ENCODE assay signal across 8 cellular contexts in the genomic region with DNA sequence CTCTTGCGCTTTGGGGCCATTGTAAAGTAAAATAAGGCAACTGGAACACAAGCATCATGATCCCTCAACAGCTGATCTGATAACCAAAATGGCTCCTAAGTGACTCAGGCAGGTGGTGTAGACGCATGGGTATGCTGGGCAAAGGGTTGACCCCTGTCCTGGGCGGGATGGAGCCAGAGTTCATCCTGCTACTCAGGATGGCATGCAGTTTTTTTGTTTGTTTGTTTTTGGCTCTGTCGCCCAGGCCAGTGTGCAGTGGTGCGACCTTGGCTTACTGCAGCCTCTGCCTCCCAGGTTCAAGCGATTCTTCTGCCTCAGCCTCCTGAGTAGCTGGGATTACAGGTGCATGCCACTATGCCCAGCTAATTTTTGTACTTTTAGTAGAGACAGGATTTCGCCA. TPM values are rescaled to one million over a fixed set of nuclear protein-coding genes. Genes with fewer than 3 reads are reported as not detected.
DNase-seq lines count a peak whose midpoint lies in the region; ATAC-seq, FAIRE-seq and TF ChIP-seq lines count a peak whose summit lies in the region.
"Not testable (repeated sequence)": the region's sequence is repeated elsewhere in the genome, so short reads cannot be mapped to it uniquely, and the experiment has no call there.

No MANE protein-coding gene starts in this region.

- not testable (repeated sequence) for H3K9me1 ChIP-seq in K562 (ENCODE audit: control insufficient read depth, insufficient read depth, low read length)

- not testable (repeated sequence) for H3K9me3 ChIP-seq in Peyer's patch; K562 (replicated peaks; ENCODE audit: control insufficient read depth, insufficient read depth, low read depth, low read length); liver (ENCODE audit: control insufficient read depth in 4 of 4, low read length in 3 of 4); mucosa of descending colon; psoas muscle; small intestine (ENCODE audit: control insufficient read depth, low read depth); transverse colon

- H3K4me1 ChIP-seq in Peyer's patch = peaks cover 0 to 31% (median 0%) of the 10 kb centered on the region in 4 donors
- H3K4me1 ChIP-seq in K562 (replicated peaks in 1 of 2; ENCODE audit: control insufficient read depth in 2 of 2, insufficient read depth in 2 of 2, low read length in 2 of 2); small intestine (ENCODE audit: control insufficient read depth in 2 of 2, insufficient read depth in 1 of 2, low read depth in 1 of 2, low read length in 1 of 2): not testable (repeated sequence)
- H3K4me1 ChIP-seq in liver (ENCODE audit: control insufficient read depth in 4 of 4, insufficient read depth in 4 of 4, low read length in 3 of 4) = peaks cover 12 to 53% (median 34%) of the 10 kb centered on the region in 4 donors
- peaks cover 13% of the 10 kb centered on the region for H3K4me1 ChIP-seq in mucosa of descending colon (ENCODE audit: low read depth)
- peaks cover 53% of the 10 kb centered on the region for H3K4me1 ChIP-seq in psoas muscle
- H3K4me1 ChIP-seq in transverse colon = peaks cover 3 to 19% (median 8%) of the 10 kb centered on the region in 4 donors

- H3K4me2 ChIP-seq in K562 (ENCODE audit: insufficient read depth, low read length) = not testable (repeated sequence)

- in situ Hi-C loops in K562 (cut with MboI); transverse colon (cut with MboI; ENCODE audit: low pct_ligation_motif_present in 1 of 4, low pct_unique_long_range_greater_than_20kb in 1 of 4, low sequenced_read_pairs in 3 of 4): not testable (repeated sequence)

- not testable (repeated sequence) for H3K9ac ChIP-seq in K562 (ENCODE audit: insufficient read depth in 1 of 2, low read depth in 2 of 2, low read length in 2 of 2); liver (ENCODE audit: low read depth in 1 of 2, low read length in 2 of 2)

- H3K36me3 ChIP-seq in Peyer's patch (peaks cover 0 to 93% (median 6%) of the 10 kb centered on the region in 3 donors), K562 (ENCODE audit: control insufficient read depth, insufficient read depth, low read length) (peaks cover 100% of the 10 kb centered on the region), liver (ENCODE audit: control insufficient read depth in 4 of 4, insufficient read depth in 3 of 4, low read depth in 1 of 4, low read length in 3 of 4) (peaks cover 6 to 54% (median 25%) of the 10 kb centered on the region in 4 donors), psoas muscle (ENCODE audit: insufficient read depth in 1 of 2, low read depth in 1 of 2) (peaks cover 13 to 98% of the 10 kb centered on the region in 2 donors), small intestine (ENCODE audit: control insufficient read depth in 2 of 2, insufficient read depth in 2 of 2, low read length in 2 of 2) (peaks cover 18 to 32% of the 10 kb centered on the region in 2 donors), transverse colon (peaks cover 0 to 49% (median 22%) of the 10 kb centered on the region in 4 donors)
- not testable (repeated sequence) for H3K36me3 ChIP-seq in mucosa of descending colon (ENCODE audit: low read depth)

- POLR2A ChIA-PET in K562 (lab: Yijun Ruan, JAX) = interaction anchor here (1.9 to 4.6 kb wide), 2 partner anchors 9 to 10 kb away, joined by 10 to 30 read pairs; a partner anchor contains a TSS

- not testable (repeated sequence) for H3K27me3 ChIP-seq in Peyer's patch; K562 (ENCODE audit: control insufficient read depth in 2 of 2, insufficient read depth in 2 of 2, low read length in 2 of 2); liver (ENCODE audit: control insufficient read depth in 4 of 4, insufficient read depth in 4 of 4, low read length in 3 of 4); psoas muscle (ENCODE audit: insufficient read depth in 3 of 3, low read length in 2 of 3); small intestine (ENCODE audit: control insufficient read depth in 2 of 2, insufficient read depth in 2 of 2, low read length in 2 of 2); transverse colon

- not testable (repeated sequence) for TF ChIP-seq EP300 in K562 (IDR thresholded peaks at IDR 0.05; ENCODE audit: low read length); transverse colon (IDR thresholded peaks at IDR 0.05; ENCODE audit: low read depth)

- TF ChIP-seq RAD21 in K562 (CRISPR knock-in tag; conservative IDR thresholded peaks at IDR 0.05 in 1 of 2, IDR thresholded peaks at IDR 0.05 in 1 of 2) = not testable (repeated sequence)
- TF ChIP-seq RAD21 in liver (IDR thresholded peaks at IDR 0.05) = peak in 1 of 2 donors; percentile 14

- H2AFZ ChIP-seq in K562 (ENCODE audit: low read depth, low read length) = not testable (repeated sequence)

- ATAC-seq in K562, psoas muscle: not testable (repeated sequence)
- ATAC-seq in left lobe of liver = peak; percentile 56
- peak; percentile 35 for ATAC-seq in mucosa of descending colon

- not testable (repeated sequence) for TF ChIP-seq CTCF in Peyer's patch (IDR thresholded peaks at IDR 0.05); K562 (IDR thresholded peaks at IDR 0.05 in 2 of 3, conservative IDR thresholded peaks at IDR 0.05 in 1 of 3; ENCODE audit: insufficient read depth in 2 of 3, low read depth in 1 of 3, low read length in 3 of 3); liver (IDR thresholded peaks at IDR 0.05; ENCODE audit: low read depth, low read length, missing input control); mucosa of descending colon (IDR thresholded peaks at IDR 0.05); psoas muscle (IDR thresholded peaks at IDR 0.05); transverse colon (IDR thresholded peaks at IDR 0.05)

- 96% methylated on average over 7 of the region's 7 CpGs for WGBS in K562 (ENCODE audit: insufficient coverage, low coverage, missing lambda C conversion rate)
- WGBS in liver = 56% methylated on average over 7 of the region's 7 CpGs
- WGBS in psoas muscle, 3 donors = 88 to 95% (median 93%) methylated on average over 7 of the region's 7 CpGs
- WGBS in small intestine, 3 donors = 69 to 80% (median 77%) methylated on average over 7 of the region's 7 CpGs
- WGBS in transverse colon (ENCODE audit: low coverage in 1 of 2), 2 donors = 80 to 95% methylated on average over 2 to 7 of the region's 7 CpGs

- not testable (repeated sequence) for TF ChIP-seq POLR2A in Peyer's patch (IDR thresholded peaks at IDR 0.05); K562 (conservative IDR thresholded peaks at IDR 0.05); transverse colon (IDR thresholded peaks at IDR 0.05)

- peaks cover 34% of the 10 kb centered on the region for H3K79me2 ChIP-seq in K562 (ENCODE audit: control insufficient read depth, insufficient read depth, low read length)

- not testable (repeated sequence) for BruUV-seq in K562 (replicated peaks; lab: Mats Ljungman, UMichigan)

- intact Hi-C loops in K562 (cut with micrococcal nuclease); mucosa of descending colon (cut with DNase I, micrococcal nuclease); psoas muscle (cut with DNase I); transverse colon (cut with DNase I; ENCODE audit: low total_unique reads): not testable (repeated sequence)

- peak overlapping the region in 2 of 4 donors; percentile 58 to 79 for H3K27ac ChIP-seq in Peyer's patch
- H3K27ac ChIP-seq in K562 (ENCODE audit: extremely low read depth, low read depth, low read length); small intestine (ENCODE audit: low read depth in 1 of 2, low read length in 1 of 2); transverse colon: not testable (repeated sequence)
- peak overlapping the region; percentile 89 to 92 for H3K27ac ChIP-seq in liver (ENCODE audit: low read depth in 1 of 2, low read length in 2 of 2)
- peak overlapping the region; percentile 88 for H3K27ac ChIP-seq in psoas muscle

- H3K4me3 ChIP-seq in Peyer's patch; K562; liver (ENCODE audit: low read depth in 1 of 3, low read length in 3 of 3); mucosa of descending colon; psoas muscle; small intestine (ENCODE audit: low read depth in 1 of 2, low read length in 2 of 2); transverse colon: not testable (repeated sequence)

- FAIRE-seq in K562 (lab: Jason Lieb, UNC); small intestine (lab: Jason Lieb, UNC): not testable (repeated sequence)

- DNase-seq in Peyer's patch = peak in 2 of 3 donors; percentile 64 to 69
- DNase-seq in K562 (ENCODE audit: extremely low read depth in 1 of 4, low spot score in 3 of 4); mucosa of descending colon; psoas muscle: not testable (repeated sequence)
- peak; percentile 84 for DNase-seq in left lobe of liver (ENCODE audit: low spot score)
- peak; percentile 64 for DNase-seq in small intestine
- peak; percentile 35 for DNase-seq in transverse colon

- CTCF ChIA-PET in K562 (lab: Yijun Ruan, JAX; ENCODE audit: low intra/inter-chr PET ratio) = not testable (repeated sequence)

- H4K20me1 ChIP-seq in K562 (replicated peaks; ENCODE audit: control insufficient read depth, insufficient read depth, low read length) = peaks cover 49% of the 10 kb centered on the region

RNA-seq across cellular contexts. Expression of a gene that starts 10.8 kb away (rescaled TPM):
- 100 to 1,000 TPM in 3 of 4 donors, 10 to 100 TPM in 1; 52.0 to 179 (median 139) TPM for total RNA-seq in Peyer's patch
- total RNA-seq in K562 (2011; cell fraction: chromatin; rRNA removed; ENCODE audit: low replicate concordance) = 150 and 286 TPM in 2 replicates
- total RNA-seq in K562 (2011; cell fraction: nucleolus; rRNA removed) = 194 and 214 TPM in 2 replicates
- 176 and 210 TPM in 2 replicates for total RNA-seq in K562 (2011; cell fraction: nucleoplasm; rRNA removed)
- 300 and 442 TPM in 2 replicates for total RNA-seq in K562 (2014; rRNA removed)
- 153 and 164 TPM in 2 replicates for total RNA-seq in K562 (2014; rRNA removed; fragmentation: Illumina TruSeq; extraction: Trizol)
- total RNA-seq in K562 (2015; rRNA removed; fragmentation: Illumina TruSeq; extraction: Trizol) = 216 and 230 TPM in 2 replicates
- total RNA-seq in K562 (2021) = 671 and 701 TPM in 2 replicates
- polyA plus RNA-seq in K562 (2011; rRNA removed) = 106 and 358 TPM in 2 replicates
- polyA plus RNA-seq in K562 (2011; cell fraction: cytosol; rRNA removed) = 156 and 243 TPM in 2 replicates
- polyA plus RNA-seq in K562 (2011; cell fraction: nucleus; rRNA removed) = 190 and 250 TPM in 2 replicates
- polyA plus RNA-seq in K562 (2012) = 435 and 724 TPM in 2 replicates
- 509 and 570 TPM in 2 replicates for polyA plus RNA-seq in K562 (2014; fragmentation: Illumina TruSeq; extraction: Trizol)
- polyA plus RNA-seq in K562 (2014; fragmentation: Nextera tagmentation; extraction: Ambion mirVana) = 100 to 1,000 TPM; 242 to 411 TPM
- 211 and 216 TPM in 2 replicates for polyA plus RNA-seq in K562 (2014; rRNA removed)
- 101 and 153 TPM in 2 replicates for polyA minus RNA-seq in K562 (2011; rRNA and poly(A)+ RNA removed)
- 389 and 497 TPM in 2 replicates for polyA minus RNA-seq in K562 (2011; cell fraction: cytosol; rRNA and poly(A)+ RNA removed)
- polyA minus RNA-seq in K562 (2011; cell fraction: nucleus; rRNA and poly(A)+ RNA removed) = 67.3 and 93.9 TPM in 2 replicates
- total RNA-seq in left lobe of liver = 184 TPM
- 10 to 100 TPM; 33.6 to 84.7 TPM for total RNA-seq in liver
- polyA plus RNA-seq in liver = 100 to 1,000 TPM; 241 to 275 TPM
- 100 to 1,000 TPM; 170 to 280 (median 246) TPM for total RNA-seq in mucosa of descending colon
- total RNA-seq in psoas muscle = 100 to 1,000 TPM; 483 to 621 (median 527) TPM
- 100 to 1,000 TPM; 385 to 453 (median 396) TPM for polyA plus RNA-seq in psoas muscle
- polyA plus RNA-seq in small intestine = 100 to 1,000 TPM; 143 to 172 (median 169) TPM
- total RNA-seq in transverse colon = 100 to 1,000 TPM; 144 to 308 (median 152) TPM

RNA-seq across cellular contexts. Expression of a gene that starts 10.9 kb away (rescaled TPM):
- total RNA-seq in Peyer's patch (10 to 100 TPM; 14.2 to 42.9 (median 29.5) TPM), K562 (2014; rRNA removed) (43.2 and 60.0 TPM in 2 replicates), K562 (2014; rRNA removed; fragmentation: Illumina TruSeq; extraction: Trizol) (57.2 and 59.2 TPM in 2 replicates), K562 (2015; rRNA removed; fragmentation: Illumina TruSeq; extraction: Trizol) (44.8 and 54.9 TPM in 2 replicates), K562 (2021) (44.3 and 50.0 TPM in 2 replicates), left lobe of liver (17.6 TPM), liver (10 to 100 TPM; 16.7 to 17.6 TPM), mucosa of descending colon (10 to 100 TPM; 31.1 to 36.0 (median 33.7) TPM), psoas muscle (10 to 100 TPM in 3 of 4 donors, 1 to 10 TPM in 1; 6.6 to 42.3 (median 14.1) TPM), transverse colon (10 to 100 TPM in 2 of 4 donors, 1 to 10 TPM in 2; 3.4 to 51.9 (median 20.9) TPM)
- total RNA-seq in K562 (2011; cell fraction: chromatin; rRNA removed; ENCODE audit: low replicate concordance) = 44.2 and 67.1 TPM in 2 replicates
- 24.7 and 30.0 TPM in 2 replicates for total RNA-seq in K562 (2011; cell fraction: nucleolus; rRNA removed)
- total RNA-seq in K562 (2011; cell fraction: nucleoplasm; rRNA removed) = 32.7 and 33.7 TPM in 2 replicates
- polyA plus RNA-seq in K562 (2011; rRNA removed) (56.6 and 97.2 TPM in 2 replicates), K562 (2014; fragmentation: Illumina TruSeq; extraction: Trizol) (72.2 and 82.7 TPM in 2 replicates), K562 (2014; fragmentation: Nextera tagmentation; extraction: Ambion mirVana) (10 to 100 TPM; 36.5 to 49.7 TPM), K562 (2014; rRNA removed) (49.9 and 67.4 TPM in 2 replicates), liver (10 to 100 TPM; 16.4 to 27.5 TPM), psoas muscle (10 to 100 TPM in 2 of 3 donors, 1 to 10 TPM in 1; 9.5 to 67.5 (median 39.9) TPM), small intestine (10 to 100 TPM; 25.9 to 40.4 (median 39.4) TPM)
- 86.0 and 101 TPM in 2 replicates for polyA plus RNA-seq in K562 (2011; cell fraction: cytosol; rRNA removed)
- 42.8 and 52.4 TPM in 2 replicates for polyA plus RNA-seq in K562 (2011; cell fraction: nucleus; rRNA removed)
- polyA plus RNA-seq in K562 (2012) = 57.5 and 77.9 TPM in 2 replicates
- 34.7 and 51.8 TPM in 2 replicates for polyA minus RNA-seq in K562 (2011; rRNA and poly(A)+ RNA removed)
- polyA minus RNA-seq in K562 (2011; cell fraction: cytosol; rRNA and poly(A)+ RNA removed) = 15.0 and 17.0 TPM in 2 replicates
- 10.6 and 12.0 TPM in 2 replicates for polyA minus RNA-seq in K562 (2011; cell fraction: nucleus; rRNA and poly(A)+ RNA removed)
